Comparison of ENCODE assay signal across 1 cellular context in the genomic region with DNA sequence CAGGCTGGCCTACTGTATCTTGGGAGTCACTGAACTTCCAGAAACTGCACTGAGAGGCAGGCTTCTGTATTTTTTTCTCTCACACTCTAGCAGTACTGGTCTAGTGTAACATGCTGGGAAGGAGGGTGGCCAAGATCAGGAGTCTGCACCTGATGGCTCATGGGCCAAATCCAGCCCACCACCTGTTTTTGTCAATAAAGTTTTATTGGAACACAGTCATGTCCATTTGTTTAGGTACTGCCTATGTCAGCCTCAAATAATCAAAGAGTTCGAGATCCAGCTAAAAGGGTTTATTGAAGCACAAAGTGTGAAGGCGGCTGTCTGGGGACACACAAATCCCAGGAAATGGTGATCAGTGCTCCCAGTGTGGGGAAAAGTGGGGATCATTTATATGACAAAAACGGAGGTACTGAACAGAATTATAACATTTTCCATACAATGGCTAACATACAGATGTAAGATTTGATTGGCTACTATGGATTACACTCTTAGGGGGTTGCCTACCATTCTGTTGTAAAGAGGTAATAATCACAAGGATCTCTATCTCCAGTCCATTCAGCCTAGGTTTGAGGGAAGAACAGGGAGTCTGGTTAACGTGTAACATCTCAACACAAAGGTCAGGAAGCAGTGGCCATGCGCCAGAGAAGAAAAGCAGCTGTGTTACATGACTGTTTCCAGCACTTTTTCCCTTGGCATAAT.
TF ChIP-seq lines count a peak whose summit lies in the region.

No MANE protein-coding gene starts in this region.

TF ChIP-seq in HepG2, 621 proteins besides CTCF, POLR2A, EP300 and RAD21 (continued from another document and continues in another):
- 0 out of 2 replicates have a peak, but pooled peaks have one; percentile 22 for TF ChIP-seq NFIC (IDR thresholded peaks at IDR 0.05; ENCODE audit: low read length)
- TF ChIP-seq ZNF556 (CRISPR knock-in tag; IDR thresholded peaks at IDR 0.05; ENCODE audit: borderline replicate concordance), result no peak
- TF ChIP-seq SETDB1 (CRISPR knock-in tag; IDR thresholded peaks at IDR 0.05; ENCODE audit: borderline replicate concordance), result no peak
- TF ChIP-seq BCL6 (CRISPR knock-in tag; IDR thresholded peaks at IDR 0.05), result 0 out of 2 replicates have a peak, but pooled peaks have one; percentile 7
- no peak for TF ChIP-seq SMARCC2 (IDR thresholded peaks at IDR 0.05)
- no peak for TF ChIP-seq RFX3 (CRISPR knock-in tag; IDR thresholded peaks at IDR 0.05)
- TF ChIP-seq ZNF512B (CRISPR knock-in tag; IDR thresholded peaks at IDR 0.05; ENCODE audit: borderline replicate concordance), result no peak
- TF ChIP-seq ZGPAT (CRISPR knock-in tag; IDR thresholded peaks at IDR 0.05), result peak; percentile 29; the same call in 1 of the 2 replicates
- no peak for TF ChIP-seq ZNF629 (CRISPR knock-in tag; conservative IDR thresholded peaks at IDR 0.05)
- TF ChIP-seq MTERF4 (CRISPR knock-in tag; IDR thresholded peaks at IDR 0.05), result no peak
- TF ChIP-seq ZNF644 (CRISPR knock-in tag; IDR thresholded peaks at IDR 0.05; ENCODE audit: low read depth), result peak; percentile 52
- peak; percentile 34; the same call in 1 of the 2 replicates for TF ChIP-seq ELF3 (CRISPR knock-in tag; IDR thresholded peaks at IDR 0.05)
- TF ChIP-seq SALL2 (CRISPR knock-in tag; IDR thresholded peaks at IDR 0.05), result peak; percentile 56; the same call in 1 of the 2 replicates
- peak; percentile 10; the same call in 1 of the 2 replicates for TF ChIP-seq KAT8 (CRISPR knock-in tag; IDR thresholded peaks at IDR 0.05)
- TF ChIP-seq, protein P1, sequence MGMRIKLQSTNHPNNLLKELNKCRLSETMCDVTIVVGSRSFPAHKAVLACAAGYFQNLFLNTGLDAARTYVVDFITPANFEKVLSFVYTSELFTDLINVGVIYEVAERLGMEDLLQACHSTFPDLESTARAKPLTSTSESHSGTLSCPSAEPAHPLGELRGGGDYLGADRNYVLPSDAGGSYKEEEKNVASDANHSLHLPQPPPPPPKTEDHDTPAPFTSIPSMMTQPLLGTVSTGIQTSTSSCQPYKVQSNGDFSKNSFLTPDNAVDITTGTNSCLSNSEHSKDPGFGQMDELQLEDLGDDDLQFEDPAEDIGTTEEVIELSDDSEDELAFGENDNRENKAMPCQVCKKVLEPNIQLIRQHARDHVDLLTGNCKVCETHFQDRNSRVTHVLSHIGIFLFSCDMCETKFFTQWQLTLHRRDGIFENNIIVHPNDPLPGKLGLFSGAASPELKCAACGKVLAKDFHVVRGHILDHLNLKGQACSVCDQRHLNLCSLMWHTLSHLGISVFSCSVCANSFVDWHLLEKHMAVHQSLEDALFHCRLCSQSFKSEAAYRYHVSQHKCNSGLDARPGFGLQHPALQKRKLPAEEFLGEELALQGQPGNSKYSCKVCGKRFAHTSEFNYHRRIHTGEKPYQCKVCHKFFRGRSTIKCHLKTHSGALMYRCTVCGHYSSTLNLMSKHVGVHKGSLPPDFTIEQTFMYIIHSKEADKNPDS (CRISPR knock-in tag; IDR thresholded peaks at IDR 0.05), result no peak
- no peak for TF ChIP-seq HIVEP1 (CRISPR knock-in tag; IDR thresholded peaks at IDR 0.05)
- TF ChIP-seq POLR2AphosphoS5 (IDR thresholded peaks at IDR 0.05; ENCODE audit: low read depth, low read length), result peak; percentile 70
- no peak for TF ChIP-seq NR3C1 (CRISPR knock-in tag; IDR thresholded peaks at IDR 0.05)
- TF ChIP-seq, protein P2, sequence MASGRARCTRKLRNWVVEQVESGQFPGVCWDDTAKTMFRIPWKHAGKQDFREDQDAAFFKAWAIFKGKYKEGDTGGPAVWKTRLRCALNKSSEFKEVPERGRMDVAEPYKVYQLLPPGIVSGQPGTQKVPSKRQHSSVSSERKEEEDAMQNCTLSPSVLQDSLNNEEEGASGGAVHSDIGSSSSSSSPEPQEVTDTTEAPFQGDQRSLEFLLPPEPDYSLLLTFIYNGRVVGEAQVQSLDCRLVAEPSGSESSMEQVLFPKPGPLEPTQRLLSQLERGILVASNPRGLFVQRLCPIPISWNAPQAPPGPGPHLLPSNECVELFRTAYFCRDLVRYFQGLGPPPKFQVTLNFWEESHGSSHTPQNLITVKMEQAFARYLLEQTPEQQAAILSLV (CRISPR knock-in tag; IDR thresholded peaks at IDR 0.05; ENCODE audit: borderline replicate concordance), result no peak
- no peak for TF ChIP-seq CCDC6 (CRISPR knock-in tag; IDR thresholded peaks at IDR 0.05)
- no peak for TF ChIP-seq KDM5B (CRISPR knock-in tag; IDR thresholded peaks at IDR 0.05; ENCODE audit: borderline replicate concordance)
- no peak for TF ChIP-seq SCMH1 (CRISPR knock-in tag; IDR thresholded peaks at IDR 0.05; ENCODE audit: borderline replicate concordance)
- TF ChIP-seq, protein P3, sequence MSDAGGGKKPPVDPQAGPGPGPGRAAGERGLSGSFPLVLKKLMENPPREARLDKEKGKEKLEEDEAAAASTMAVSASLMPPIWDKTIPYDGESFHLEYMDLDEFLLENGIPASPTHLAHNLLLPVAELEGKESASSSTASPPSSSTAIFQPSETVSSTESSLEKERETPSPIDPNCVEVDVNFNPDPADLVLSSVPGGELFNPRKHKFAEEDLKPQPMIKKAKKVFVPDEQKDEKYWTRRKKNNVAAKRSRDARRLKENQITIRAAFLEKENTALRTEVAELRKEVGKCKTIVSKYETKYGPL (CRISPR knock-in tag; IDR thresholded peaks at IDR 0.05), result no peak
- TF ChIP-seq, protein P4, sequence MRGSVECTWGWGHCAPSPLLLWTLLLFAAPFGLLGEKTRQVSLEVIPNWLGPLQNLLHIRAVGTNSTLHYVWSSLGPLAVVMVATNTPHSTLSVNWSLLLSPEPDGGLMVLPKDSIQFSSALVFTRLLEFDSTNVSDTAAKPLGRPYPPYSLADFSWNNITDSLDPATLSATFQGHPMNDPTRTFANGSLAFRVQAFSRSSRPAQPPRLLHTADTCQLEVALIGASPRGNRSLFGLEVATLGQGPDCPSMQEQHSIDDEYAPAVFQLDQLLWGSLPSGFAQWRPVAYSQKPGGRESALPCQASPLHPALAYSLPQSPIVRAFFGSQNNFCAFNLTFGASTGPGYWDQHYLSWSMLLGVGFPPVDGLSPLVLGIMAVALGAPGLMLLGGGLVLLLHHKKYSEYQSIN (CRISPR knock-in tag; IDR thresholded peaks at IDR 0.05; ENCODE audit: borderline replicate concordance), result no peak
- TF ChIP-seq SALL1 (CRISPR knock-in tag; IDR thresholded peaks at IDR 0.05), result no peak
- TF ChIP-seq, protein P5, sequence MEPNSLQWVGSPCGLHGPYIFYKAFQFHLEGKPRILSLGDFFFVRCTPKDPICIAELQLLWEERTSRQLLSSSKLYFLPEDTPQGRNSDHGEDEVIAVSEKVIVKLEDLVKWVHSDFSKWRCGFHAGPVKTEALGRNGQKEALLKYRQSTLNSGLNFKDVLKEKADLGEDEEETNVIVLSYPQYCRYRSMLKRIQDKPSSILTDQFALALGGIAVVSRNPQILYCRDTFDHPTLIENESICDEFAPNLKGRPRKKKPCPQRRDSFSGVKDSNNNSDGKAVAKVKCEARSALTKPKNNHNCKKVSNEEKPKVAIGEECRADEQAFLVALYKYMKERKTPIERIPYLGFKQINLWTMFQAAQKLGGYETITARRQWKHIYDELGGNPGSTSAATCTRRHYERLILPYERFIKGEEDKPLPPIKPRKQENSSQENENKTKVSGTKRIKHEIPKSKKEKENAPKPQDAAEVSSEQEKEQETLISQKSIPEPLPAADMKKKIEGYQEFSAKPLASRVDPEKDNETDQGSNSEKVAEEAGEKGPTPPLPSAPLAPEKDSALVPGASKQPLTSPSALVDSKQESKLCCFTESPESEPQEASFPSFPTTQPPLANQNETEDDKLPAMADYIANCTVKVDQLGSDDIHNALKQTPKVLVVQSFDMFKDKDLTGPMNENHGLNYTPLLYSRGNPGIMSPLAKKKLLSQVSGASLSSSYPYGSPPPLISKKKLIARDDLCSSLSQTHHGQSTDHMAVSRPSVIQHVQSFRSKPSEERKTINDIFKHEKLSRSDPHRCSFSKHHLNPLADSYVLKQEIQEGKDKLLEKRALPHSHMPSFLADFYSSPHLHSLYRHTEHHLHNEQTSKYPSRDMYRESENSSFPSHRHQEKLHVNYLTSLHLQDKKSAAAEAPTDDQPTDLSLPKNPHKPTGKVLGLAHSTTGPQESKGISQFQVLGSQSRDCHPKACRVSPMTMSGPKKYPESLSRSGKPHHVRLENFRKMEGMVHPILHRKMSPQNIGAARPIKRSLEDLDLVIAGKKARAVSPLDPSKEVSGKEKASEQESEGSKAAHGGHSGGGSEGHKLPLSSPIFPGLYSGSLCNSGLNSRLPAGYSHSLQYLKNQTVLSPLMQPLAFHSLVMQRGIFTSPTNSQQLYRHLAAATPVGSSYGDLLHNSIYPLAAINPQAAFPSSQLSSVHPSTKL (CRISPR knock-in tag; IDR thresholded peaks at IDR 0.05), result peak; percentile 32; the same call in 1 of the 2 replicates
- no peak for TF ChIP-seq ZNF616 (CRISPR knock-in tag; IDR thresholded peaks at IDR 0.05; ENCODE audit: low read depth)
- no peak for TF ChIP-seq ZNF572 (CRISPR knock-in tag; IDR thresholded peaks at IDR 0.05)
- no peak for TF ChIP-seq ZNF646 (CRISPR knock-in tag; IDR thresholded peaks at IDR 0.05)
- no peak for TF ChIP-seq ZFP1 (CRISPR knock-in tag; IDR thresholded peaks at IDR 0.05)
- peak; percentile 21 for TF ChIP-seq XRCC5 (optimal IDR thresholded peaks at IDR 0.05; ENCODE audit: low read length)
- TF ChIP-seq MED1 (CRISPR knock-in tag; IDR thresholded peaks at IDR 0.05), result peak; percentile 56
